Comparison of ENCODE assay signal across 8 cellular contexts in genomic region chr10:101031128-101031795, GRCh38. TPM values are rescaled to one million over a fixed set of nuclear protein-coding genes. Genes with fewer than 3 reads are reported as not detected.
DNase-seq lines count a peak whose midpoint lies in the region; FAIRE-seq and TF ChIP-seq lines count a peak whose summit lies in the region.

PDZD7 (minus strand) TSS chr10:101031129; CDS start chr10:101030219, 910 bp downstream.
SFXN3 (plus strand) TSS chr10:101031234; CDS start chr10:101034695, 3,461 bp downstream.

- peak within 1 kb of the TSS; percentile 32; the same call in 1 of the 2 replicates for H3K9ac ChIP-seq in MM.1S (ENCODE audit: low read length)

- in situ Hi-C loops in HAP-1 (cut with MboI; ENCODE audit: low sequenced_read_pairs), result no loop called here
- in situ Hi-C loops in SK-MEL-5 (cut with HindIII; ENCODE audit: low pct_unique_long_range_greater_than_20kb, low sequenced_read_pairs), result no loop called here

- H3K9me3 ChIP-seq in HAP-1, result no peaks in the 10 kb centered on the region
- no peaks in the 10 kb centered on the region for H3K9me3 ChIP-seq in MM.1S (replicated peaks; ENCODE audit: insufficient read depth, low read length)
- H3K9me3 ChIP-seq in neutrophil, result no peaks in the 10 kb centered on the region

- intact Hi-C loops in activated naive CD4-positive, alpha-beta T cell treated with anti-CD3 and anti-CD28 coated beads for 36 hours (cut with micrococcal nuclease), result loop anchor here (1.0 kb wide), 4 partner anchors 29 to 118 kb away; partner anchors contain the start of genes MRPL43 and TWNK

- H3K4me1 ChIP-seq in HAP-1, result peaks cover 12% of the 10 kb centered on the region
- H3K4me1 ChIP-seq in MM.1S (ENCODE audit: low read length), result peaks cover 7% of the 10 kb centered on the region; the same call in 1 of the 2 replicates
- H3K4me1 ChIP-seq in neutrophil (ENCODE audit: control insufficient read depth in 1 of 2, insufficient read depth in 1 of 2, low read depth in 1 of 2, low read length in 1 of 2), result peaks cover 15 to 19% of the 10 kb centered on the region in 2 experiments

- peak within 1 kb of the TSS; percentile 99 for H2AFZ ChIP-seq in MM.1S (ENCODE audit: low read length)

- DNase-seq in EL, result peak; percentile 91
- peak; percentile 88 to 98 for DNase-seq in HAP-1 (ENCODE audit: low spot score in 2 of 2)
- peak; percentile 92 for DNase-seq in MM.1S
- DNase-seq in SK-MEL-5 (ENCODE audit: low read depth, low spot score), result peak; percentile 80
- DNase-seq in activated naive CD4-positive, alpha-beta T cell treated with anti-CD3 and anti-CD28 coated beads for 36 hours, result peak; percentile 97
- DNase-seq in frontal cortex (ENCODE audit: low spot score in 2 of 2), result peak; percentile 95 to 97
- peak; percentile 48 to 98 (median 91) for DNase-seq in substantia nigra (lab: John Stamatoyannopoulos, UW)

- no peak for FAIRE-seq in frontal cortex (lab: Jason Lieb, UNC)

- no peaks in the 10 kb centered on the region for H3K27me3 Mint-ChIP-seq in activated naive CD4-positive, alpha-beta T cell treated with anti-CD3 and anti-CD28 coated beads for 36 hours (ENCODE audit: low read depth)

- no peaks in the 10 kb centered on the region for H3K9me3 Mint-ChIP-seq in activated naive CD4-positive, alpha-beta T cell treated with anti-CD3 and anti-CD28 coated beads for 36 hours

- peak within 1 kb of the TSS; percentile 100 for H3K4me2 ChIP-seq in MM.1S (ENCODE audit: low read depth, low read length)

- H3K27ac ChIP-seq in MM.1S (ENCODE audit: low read length), result no peak within 1 kb of the TSS
- H3K27ac ChIP-seq in neutrophil, result peak within 1 kb of the TSS; percentile 76
- peak within 1 kb of the TSS; percentile 91 for H3K27ac ChIP-seq in substantia nigra (ENCODE audit: low read depth, low read length, poor library complexity, severe bottlenecking)

- H3K27me3 ChIP-seq in HAP-1 (ENCODE audit: low read depth), result no peaks in the 10 kb centered on the region
- peaks cover 78% of the 10 kb centered on the region for H3K27me3 ChIP-seq in MM.1S (replicated peaks; ENCODE audit: insufficient read depth, low read length)
- H3K27me3 ChIP-seq in neutrophil, result peaks cover 87% of the 10 kb centered on the region

- H3K4me3 Mint-ChIP-seq in activated naive CD4-positive, alpha-beta T cell treated with anti-CD3 and anti-CD28 coated beads for 36 hours, result peak within 1 kb of the TSS; percentile 73

- no peaks in the 10 kb centered on the region for H3F3A ChIP-seq in MM.1S (ENCODE audit: insufficient read depth, low read length)

- H3K4me1 Mint-ChIP-seq in activated naive CD4-positive, alpha-beta T cell treated with anti-CD3 and anti-CD28 coated beads for 36 hours (ENCODE audit: low read depth), result peaks cover 12% of the 10 kb centered on the region

- H3K36me3 ChIP-seq in HAP-1 (replicated peaks), result no peaks in the 10 kb centered on the region; the same call in 1 of the 2 replicates
- no peaks in the 10 kb centered on the region for H3K36me3 ChIP-seq in MM.1S (replicated peaks; ENCODE audit: insufficient read depth, low read length)
- H3K36me3 ChIP-seq in neutrophil, result no peaks in the 10 kb centered on the region

- no peaks in the 10 kb centered on the region for H4K20me1 ChIP-seq in MM.1S (ENCODE audit: insufficient read depth, low read length)

- no peaks in the 10 kb centered on the region for H3K79me2 ChIP-seq in MM.1S (ENCODE audit: low read length)

- no peak for TF ChIP-seq CTCF in MM.1S (IDR thresholded peaks at IDR 0.05; ENCODE audit: low read length)
- peak; percentile 54 for TF ChIP-seq CTCF in neutrophil (IDR thresholded peaks at IDR 0.05)

- H3K27ac Mint-ChIP-seq in activated naive CD4-positive, alpha-beta T cell treated with anti-CD3 and anti-CD28 coated beads for 36 hours, result peak within 1 kb of the TSS; percentile 64

- no peaks in the 10 kb centered on the region for H3K36me3 Mint-ChIP-seq in activated naive CD4-positive, alpha-beta T cell treated with anti-CD3 and anti-CD28 coated beads for 36 hours (ENCODE audit: low read depth)

- CTCF ChIA-PET in activated naive CD4-positive, alpha-beta T cell treated with anti-CD3 and anti-CD28 coated beads for 36 hours (lab: Charles Lee), result interaction anchor here (0.9 to 7.8 kb wide), 14 partner anchors 9 to 111 kb away, joined by 3 to 88 read pairs (median 7); no protein-coding TSS in a partner anchor

- no peaks in the 10 kb centered on the region for H3K9me2 ChIP-seq in MM.1S (replicated peaks; ENCODE audit: insufficient read depth, low read length)

- H3K4me3 ChIP-seq in HAP-1, result peak within 1 kb of the TSS; percentile 58
- H3K4me3 ChIP-seq in MM.1S (ENCODE audit: low read length), result peak within 1 kb of the TSS; percentile 75
- H3K4me3 ChIP-seq in neutrophil (ENCODE audit: low read depth in 1 of 2, low read length in 1 of 2), result peak within 1 kb of the TSS; percentile 72 to 90

RNA-seq across cellular contexts. Expression of gene PDZD7, which starts in this region (rescaled TPM):
- 0.74 and 1.5 TPM in 2 replicates for total RNA-seq in SK-MEL-5 (2014; rRNA removed; shearing (Covaris generic))
- 0.98 and 1.5 TPM in 2 replicates for polyA plus RNA-seq in SK-MEL-5 (2015; cell fraction: cytosol; rRNA removed)
- 2.0 and 6.2 TPM in 2 replicates for polyA plus RNA-seq in SK-MEL-5 (2015; cell fraction: nucleus; rRNA removed)
- total RNA-seq in activated naive CD4-positive, alpha-beta T cell treated with anti-CD3 and anti-CD28 coated beads for 36 hours, result under 1 TPM; 0.37 to 0.62 TPM
- 10.2 TPM for total RNA-seq in frontal cortex

RNA-seq across cellular contexts. Expression of gene SFXN3, which starts in this region (rescaled TPM):
- 66.8 and 76.9 TPM in 2 replicates for total RNA-seq in SK-MEL-5 (2014; rRNA removed; shearing (Covaris generic))
- polyA plus RNA-seq in SK-MEL-5 (2015; cell fraction: cytosol; rRNA removed), result 47.4 and 52.3 TPM in 2 replicates
- 148 and 158 TPM in 2 replicates for polyA plus RNA-seq in SK-MEL-5 (2015; cell fraction: nucleus; rRNA removed)
- 10 to 100 TPM; 15.7 to 17.1 TPM for total RNA-seq in activated naive CD4-positive, alpha-beta T cell treated with anti-CD3 and anti-CD28 coated beads for 36 hours
- total RNA-seq in frontal cortex, result 45.7 TPM
